ENCODE assay signal across 24 cellular contexts in genomic region chr14:65676361-65677014, GRCh38.
"Had no signal": no experiment of that assay in that cellular context is flagged by ENCODE, and none has a peak within 500 bp of the region (broad histone marks: within the 10 kb centered on the region; RNA-seq: fewer than 3 reads in every experiment).

No MANE protein-coding gene starts in this region.

- DNase-seq: activated CD4-positive, alpha-beta T cell treated with anti-CD3 and anti-CD28 coated beads for 36 hours; activated CD4-positive, alpha-beta T cell treated with anti-CD3 and anti-CD28 coated beads, Interleukin-2, amount 50 U/mL, for 1 hour; activated CD8-positive, alpha-beta memory T cell treated with anti-CD3 and anti-CD28 coated beads, Interleukin-2, amount 50 U/mL, for 4 hours; activated CD8-positive, alpha-beta T cell treated with anti-CD3 and anti-CD28 coated beads for 36 hours; activated effector memory CD4-positive, alpha-beta T cell treated with Interleukin-2 at 50 U/mL for 16 hours; activated naive CD4-positive, alpha-beta T cell treated with Interleukin-2 at 50 U/mL for 16 hours; activated naive CD8-positive, alpha-beta T cell treated with anti-CD3 and anti-CD28 coated beads, Interleukin-2, amount 50 U/mL, for 24 hours; activated T-cell treated with anti-CD3 and anti-CD28 coated beads, Interleukin-2, amount 50 U/mL, for 1 hour; amniotic stem cell; body of pancreas; central memory CD4-positive, alpha-beta T cell; KG1; NCI-H1092; NCI-H1417 treated with DMSO at 0.1 percent for 48 hours; NCI-H1694; NCI-H2029 treated with DMSO at 0.1 percent for 48 hours; NCI-H510A treated with DMSO at 0.1 percent for 48 hours; NCI-H69; PC-9; SHP77 treated with DMSO at 0.1 percent for 48 hours; T-cell; WERI-Rb-1 had no signal

- ATAC-seq: activated CD4-positive, alpha-beta T cell treated with anti-CD3 and anti-CD28 coated beads for 36 hours; activated CD8-positive, alpha-beta T cell treated with anti-CD3 and anti-CD28 coated beads for 36 hours; activated naive CD4-positive, alpha-beta T cell treated with anti-CD3 and anti-CD28 coated beads, Interleukin-2, amount 50 U/mL, for 72 hours; activated naive CD8-positive, alpha-beta T cell treated with anti-CD3 and anti-CD28 coated beads, Interleukin-2, amount 50 U/mL, for 24 hours; body of pancreas; T-cell had no signal

- H3K4me3 ChIP-seq: ascending aorta, body of pancreas, PC-9 had no signal

- H3K27ac Mint-ChIP-seq: activated CD4-positive, alpha-beta T cell treated with anti-CD3 and anti-CD28 coated beads for 36 hours; activated CD8-positive, alpha-beta T cell treated with anti-CD3 and anti-CD28 coated beads for 36 hours; activated naive CD8-positive, alpha-beta T cell treated with anti-CD3 and anti-CD28 coated beads, Interleukin-2, amount 50 U/mL, for 24 hours; T-cell had no signal

- H3K27ac ChIP-seq: ascending aorta, body of pancreas, PC-9, WERI-Rb-1 had no signal

- H3K9me3 Mint-ChIP-seq: activated CD8-positive, alpha-beta T cell treated with anti-CD3 and anti-CD28 coated beads for 36 hours; activated naive CD4-positive, alpha-beta T cell treated with anti-CD3 and anti-CD28 coated beads, Interleukin-2, amount 50 U/mL, for 72 hours; activated naive CD8-positive, alpha-beta T cell treated with anti-CD3 and anti-CD28 coated beads, Interleukin-2, amount 50 U/mL, for 24 hours; T-cell had no signal

- H3K4me3 Mint-ChIP-seq: activated CD4-positive, alpha-beta T cell treated with anti-CD3 and anti-CD28 coated beads for 36 hours; activated CD8-positive, alpha-beta T cell treated with anti-CD3 and anti-CD28 coated beads for 36 hours; activated naive CD8-positive, alpha-beta T cell treated with anti-CD3 and anti-CD28 coated beads, Interleukin-2, amount 50 U/mL, for 24 hours; T-cell had no signal

- H3K27me3 Mint-ChIP-seq: activated CD4-positive, alpha-beta T cell treated with anti-CD3 and anti-CD28 coated beads for 36 hours; activated CD8-positive, alpha-beta T cell treated with anti-CD3 and anti-CD28 coated beads for 36 hours; activated naive CD8-positive, alpha-beta T cell treated with anti-CD3 and anti-CD28 coated beads, Interleukin-2, amount 50 U/mL, for 24 hours; T-cell had no signal

- H3K4me1 Mint-ChIP-seq: activated CD4-positive, alpha-beta T cell treated with anti-CD3 and anti-CD28 coated beads for 36 hours; activated naive CD8-positive, alpha-beta T cell treated with anti-CD3 and anti-CD28 coated beads, Interleukin-2, amount 50 U/mL, for 24 hours had no signal
